ENCODE assay signal across 18 cellular contexts in genomic region chr17:14306602-14307001, GRCh38. TPM values are rescaled to one million over a fixed set of nuclear protein-coding genes. Genes with fewer than 3 reads are reported as not detected.
DNase-seq lines count a peak whose midpoint lies in the region; ATAC-seq, FAIRE-seq and TF ChIP-seq lines count a peak whose summit lies in the region.
"Had no signal": no experiment of that assay in that cellular context is flagged by ENCODE, and none has a peak within 500 bp of the region (broad histone marks: within the 10 kb centered on the region; RNA-seq: fewer than 3 reads in every experiment).

No MANE protein-coding gene starts in this region.

- DNase-seq in activated naive CD4-positive, alpha-beta T cell treated with anti-CD3 and anti-CD28 coated beads for 36 hours: no peak
- no peak for DNase-seq in activated naive CD4-positive, alpha-beta T cell treated with Interleukin-2 at 50 U/mL for 16 hours
- DNase-seq in WTC11 (ENCODE audit: low spot score) (no peak), HepG2 (ENCODE audit: low spot score) (no peak), vagina (ENCODE audit: extremely low spot score in 2 of 2) (no peak), NAMALWA (ENCODE audit: low spot score) (no peak), SKM-1 treated with dmso at 0.1 percent for 144 hours (lab: John Stamatoyannopoulos, UW; ENCODE audit: unreplicated experiment) (no peak)
- no peak for DNase-seq in stimulated activated naive CD8-positive, alpha-beta T cell treated with anti-CD3 and anti-CD28 coated beads, Interleukin-15, Interleukin-2, amounts not matched to agents 100 U/mL and 50 U/mL, for 24 hours
- DNase-seq: activated T-cell treated with anti-CD3 and anti-CD28 coated beads, Interleukin-2, amount 50 U/mL, for 48 hours; DMS53; hippocampal formation; kidney; NCI-H187 treated with DMSO at 0.1 percent for 48 hours; NCI-H446 treated with DMSO at 0.1 percent for 48 hours had no signal

- H3K4me3 Mint-ChIP-seq in activated naive CD4-positive, alpha-beta T cell treated with anti-CD3 and anti-CD28 coated beads for 36 hours: peak overlapping the region; percentile 1
- H3K4me3 Mint-ChIP-seq in WTC11: peak overlapping the region; percentile 26; the same call in 1 of the 2 replicates

- no peaks in the 10 kb centered on the region for H3K9me3 Mint-ChIP-seq in activated naive CD4-positive, alpha-beta T cell treated with anti-CD3 and anti-CD28 coated beads for 36 hours
- H3K9me3 Mint-ChIP-seq in WTC11: no peaks in the 10 kb centered on the region
- H3K9me3 Mint-ChIP-seq: IgD-negative memory B cell; natural killer cell treated with Interleukin-12 subunit alpha and Interleukin-12 subunit beta and Interleukin-15 and Interleukin-18, amount 100 ng/mL, for 72 hours had no signal

- H3K4me3 ChIP-seq in HepG2 (replicated peaks in 1 of 3; ENCODE audit: insufficient read depth in 1 of 3, low read depth in 2 of 3, low read length in 3 of 3) (peak overlapping the region in 2 of 3 experiments; percentile 92 to 99; a peak in 3 of 6 replicates), vagina (no peak overlapping the region)
- H3K4me3 ChIP-seq: thoracic aorta had no signal

- H3K27ac Mint-ChIP-seq in activated naive CD4-positive, alpha-beta T cell treated with anti-CD3 and anti-CD28 coated beads for 36 hours: no peak overlapping the region
- no peak overlapping the region for H3K27ac Mint-ChIP-seq in WTC11
- H3K27ac Mint-ChIP-seq: IgD-negative memory B cell had no signal

- H3K79me2 ChIP-seq in HepG2 (ENCODE audit: insufficient read depth, low read length): peaks cover 98% of the 10 kb centered on the region

- H3K36me3 ChIP-seq in HepG2 (replicated peaks in 1 of 2; ENCODE audit: control insufficient read depth in 1 of 2, insufficient read depth in 2 of 2, low read length in 2 of 2) (peaks cover 6 to 19% of the 10 kb centered on the region in 2 experiments; a peak in 4 of 5 replicates), vagina (no peaks in the 10 kb centered on the region)
- H3K36me3 ChIP-seq: thoracic aorta had no signal

- no peak for FAIRE-seq in HepG2 (lab: Jason Lieb, UNC)

- H3K36me3 Mint-ChIP-seq in activated naive CD4-positive, alpha-beta T cell treated with anti-CD3 and anti-CD28 coated beads for 36 hours (ENCODE audit: low read depth): peaks cover 42% of the 10 kb centered on the region
- no peaks in the 10 kb centered on the region for H3K36me3 Mint-ChIP-seq in WTC11
- H3K36me3 Mint-ChIP-seq: IgD-negative memory B cell; natural killer cell treated with Interleukin-12 subunit alpha and Interleukin-12 subunit beta and Interleukin-15 and Interleukin-18, amount 100 ng/mL, for 72 hours had no signal

- ATAC-seq in WTC11 (no peak), HepG2 (no peak)
- no peak for ATAC-seq in stimulated activated naive CD8-positive, alpha-beta T cell treated with anti-CD3 and anti-CD28 coated beads, Interleukin-15, Interleukin-2, amounts not matched to agents 100 U/mL and 50 U/mL, for 24 hours
- ATAC-seq: activated CD4-positive, CD25-positive, alpha-beta regulatory T cell treated with anti-CD3 and anti-CD28 coated beads, Interleukin-2, amount 50 U/mL, for 24 hours; natural killer cell treated with Interleukin-12 subunit alpha and Interleukin-12 subunit beta and Interleukin-15 and Interleukin-18, amount 100 ng/mL, for 72 hours had no signal

- H3K27me3 ChIP-seq in HepG2 (ENCODE audit: control insufficient read depth in 1 of 2, insufficient read depth in 2 of 2, low read length in 2 of 2) (no peaks in the 10 kb centered on the region; a peak in 1 of 5 replicates), vagina (no peaks in the 10 kb centered on the region)

- H3K9me3 ChIP-seq in HepG2 (ENCODE audit: low read length) (no peaks in the 10 kb centered on the region), vagina (no peaks in the 10 kb centered on the region)
- H3K9me3 ChIP-seq: thoracic aorta had no signal

- POLR2A ChIA-PET in WTC11 (lab: Charles Lee) (no interaction called here), HepG2 (lab: Yijun Ruan, JAX) (interaction anchor here (0.6 to 14.0 kb wide), 3 partner anchors 24 to 216 kb away, joined by 3 to 288 read pairs (median 4); no protein-coding TSS in a partner anchor)

- in situ Hi-C loops in HepG2 (cut with HindIII; ENCODE audit: extremely low pct_ligation_motif_present, low pct_unique_long_range_greater_than_20kb): loop anchor here (5.0 kb wide), 1 partner anchor 66 kb away; no protein-coding TSS in a partner anchor

- TF ChIP-seq RAD21 in HepG2 (CRISPR knock-in tag; IDR thresholded peaks at IDR 0.05): no peak

- peaks cover 36% of the 10 kb centered on the region for H4K20me1 ChIP-seq in HepG2 (ENCODE audit: insufficient read depth, low read length)

- no peaks in the 10 kb centered on the region for H3K27me3 Mint-ChIP-seq in activated naive CD4-positive, alpha-beta T cell treated with anti-CD3 and anti-CD28 coated beads for 36 hours (ENCODE audit: low read depth)
- H3K27me3 Mint-ChIP-seq in WTC11 (ENCODE audit: low read depth): peaks cover 42% of the 10 kb centered on the region
- H3K27me3 Mint-ChIP-seq: natural killer cell treated with Interleukin-12 subunit alpha and Interleukin-12 subunit beta and Interleukin-15 and Interleukin-18, amount 100 ng/mL, for 72 hours had no signal

- BruUV-seq in HepG2 (replicated peaks; lab: Mats Ljungman, UMichigan): no TSS peak

- TF ChIP-seq EP300 in HepG2 (IDR thresholded peaks at IDR 0.05; ENCODE audit: low read depth in 2 of 2, low read length in 2 of 2) (no peak), HepG2 (CRISPR knock-in tag; IDR thresholded peaks at IDR 0.05; ENCODE audit: borderline replicate concordance) (no peak)

- intact Hi-C loops in activated naive CD4-positive, alpha-beta T cell treated with anti-CD3 and anti-CD28 coated beads for 36 hours (cut with micrococcal nuclease): loop anchor here (2.0 to 10.0 kb wide), 2 partner anchors 478 to 508 kb away; no protein-coding TSS in a partner anchor
- intact Hi-C loops in HepG2 (cut with micrococcal nuclease; ENCODE audit: unreplicated experiment): loop anchor here (10.0 kb wide), 1 partner anchor 478 kb away; no protein-coding TSS in a partner anchor
- intact Hi-C loops in vagina (cut with DNase I): loop anchor here (10.0 kb wide), 1 partner anchor 712 kb away; no protein-coding TSS in a partner anchor

- TF ChIP-seq POLR2A in HepG2 (IDR thresholded peaks at IDR 0.05; ENCODE audit: insufficient read depth in 1 of 2, low read depth in 2 of 2, low read length in 2 of 2) (no peak), vagina (IDR thresholded peaks at IDR 0.05) (no peak)

- TF ChIP-seq CTCF in WTC11 (IDR thresholded peaks at IDR 0.05) (no peak), HepG2 (CRISPR knock-in tag; IDR thresholded peaks at IDR 0.05) (no peak), vagina (IDR thresholded peaks at IDR 0.05) (no peak)

- peak overlapping the region; percentile 90 for H3K9ac ChIP-seq in HepG2 (ENCODE audit: insufficient read depth, low read depth, low read length)

- H3K4me1 ChIP-seq in HepG2 (ENCODE audit: insufficient read depth, low read length): peaks cover 42% of the 10 kb centered on the region
- H3K4me1 ChIP-seq in vagina: peaks cover 59% of the 10 kb centered on the region

- CTCF ChIA-PET in activated naive CD4-positive, alpha-beta T cell treated with anti-CD3 and anti-CD28 coated beads for 36 hours (lab: Charles Lee): interaction anchor here (0.6 kb wide), 2 partner anchors 103 to 317 kb away, joined by 3 to 7 read pairs; no protein-coding TSS in a partner anchor
- CTCF ChIA-PET in WTC11 (lab: Charles Lee): no interaction called here
- CTCF ChIA-PET in HepG2 (lab: Yijun Ruan, JAX; ENCODE audit: low intra/inter-chr PET ratio, low total read pairs): no interaction called here

- H3K4me2 ChIP-seq in HepG2 (ENCODE audit: low read depth, low read length): peak overlapping the region; percentile 95

- no peak overlapping the region for H2AFZ ChIP-seq in HepG2 (ENCODE audit: low read length)

- H3K4me1 Mint-ChIP-seq in activated naive CD4-positive, alpha-beta T cell treated with anti-CD3 and anti-CD28 coated beads for 36 hours (ENCODE audit: low read depth): peaks cover 67% of the 10 kb centered on the region
- H3K4me1 Mint-ChIP-seq in WTC11: peaks cover 68% of the 10 kb centered on the region

- peak overlapping the region; percentile 93 for H3K27ac ChIP-seq in HepG2 (ENCODE audit: extremely low read length, insufficient read depth, low read length)
- peak overlapping the region; percentile 30 for H3K27ac ChIP-seq in vagina
- H3K27ac ChIP-seq: thoracic aorta had no signal

TF ChIP-seq in WTC11, 78 proteins besides CTCF, POLR2A, EP300 and RAD21 (continues in another document):
- TF ChIP-seq GABPB1 (CRISPR knock-in tag; IDR thresholded peaks at IDR 0.05) (no peak), MXD4 (CRISPR knock-in tag; IDR thresholded peaks at IDR 0.05; ENCODE audit: borderline replicate concordance) (no peak)

TF ChIP-seq in HepG2, 621 proteins besides CTCF, POLR2A, EP300 and RAD21 (continues in another document):
- TF ChIP-seq ZNF30 (CRISPR knock-in tag; IDR thresholded peaks at IDR 0.05) (no peak), ZNF816 (CRISPR knock-in tag; IDR thresholded peaks at IDR 0.05; ENCODE audit: borderline replicate concordance) (no peak)

RNA-seq across cellular contexts. Expression of gene HS3ST3B1, which starts 5.7 kb away (rescaled TPM):
- 10 to 100 TPM; 23.2 to 26.0 TPM for total RNA-seq in activated naive CD4-positive, alpha-beta T cell treated with anti-CD3 and anti-CD28 coated beads for 36 hours
- 12.3 to 22.3 TPM (median 13.1 TPM) in 3 replicates for total RNA-seq in WTC11 (2021)
- total RNA-seq in HepG2 (2016; rRNA removed; fragmentation: Illumina TruSeq; extraction: Trizol): 35.3 and 39.5 TPM in 2 replicates
- total RNA-seq in HepG2 (2016; cell fraction: cytosol; rRNA removed; fragmentation: Illumina TruSeq; extraction: Trizol; ENCODE audit: low read depth): 5.0 and 5.5 TPM in 2 replicates
- total RNA-seq in HepG2 (2016; cell fraction: insoluble cytoplasmic fraction; rRNA removed; fragmentation: Illumina TruSeq; extraction: Trizol): 33.5 and 37.1 TPM in 2 replicates
- total RNA-seq in HepG2 (2016; cell fraction: membrane; rRNA removed; fragmentation: Illumina TruSeq; extraction: Trizol): 21.9 and 24.5 TPM in 2 replicates
- total RNA-seq in HepG2 (2016; cell fraction: nucleus; rRNA removed; fragmentation: Illumina TruSeq; extraction: Trizol): 34.7 and 37.1 TPM in 2 replicates
- polyA plus RNA-seq in HepG2 (2011; rRNA removed): 14.6 and 15.7 TPM in 2 replicates
- 10.2 and 10.4 TPM in 2 replicates for polyA plus RNA-seq in HepG2 (2011; cell fraction: cytosol; rRNA removed)
- polyA plus RNA-seq in HepG2 (2011; cell fraction: nucleus; rRNA removed): 16.6 and 20.5 TPM in 2 replicates
- 15.3 and 18.6 TPM in 2 replicates for polyA plus RNA-seq in HepG2 (2012)
- 1.9 and 2.3 TPM in 2 replicates for polyA plus RNA-seq in HepG2 (2016; cell fraction: cytosol; fragmentation: Illumina TruSeq; extraction: Trizol; ENCODE audit: low read depth)
- polyA plus RNA-seq in HepG2 (2016; cell fraction: insoluble cytoplasmic fraction; fragmentation: Illumina TruSeq; extraction: Trizol; ENCODE audit: low read depth): 19.7 and 21.9 TPM in 2 replicates
- polyA plus RNA-seq in HepG2 (2016; cell fraction: membrane; fragmentation: Illumina TruSeq; extraction: Trizol; ENCODE audit: low read depth): 7.2 and 7.3 TPM in 2 replicates
- 39.2 and 41.9 TPM in 2 replicates for polyA plus RNA-seq in HepG2 (2016; cell fraction: nucleus; fragmentation: Illumina TruSeq; extraction: Trizol; ENCODE audit: insufficient read depth, low read depth)
- polyA minus RNA-seq in HepG2 (2011; rRNA and poly(A)+ RNA removed; ENCODE audit: low replicate concordance): 67.6 TPM in 1 of 2 replicates, not detected in the other
- 34.2 and 35.7 TPM in 2 replicates for polyA minus RNA-seq in HepG2 (2011; cell fraction: cytosol; rRNA and poly(A)+ RNA removed)
- 25.6 and 26.4 TPM in 2 replicates for polyA minus RNA-seq in HepG2 (2011; cell fraction: nucleus; rRNA and poly(A)+ RNA removed)
- 5.9 TPM for total RNA-seq in vagina

Comparison
In these comparisons a context has a peak if more than half of its experiments do, and no peak if none do; other contexts are left out.
1. H3K4me3 ChIP-seq: peak in HepG2 (2 of 3); none in vagina (0 of 2).